In genomic region chr12:76530531-76530930, GRCh38 we compare ENCODE assay signal across 1 cellular context.
TF ChIP-seq lines count a peak whose summit lies in the region.

No MANE protein-coding gene starts in this region.

TF ChIP-seq in K562, 482 proteins besides CTCF, POLR2A, EP300 and RAD21 (continued from another document):
- TF ChIP-seq TCF3 (CRISPR knock-in tag; IDR thresholded peaks at IDR 0.05): 0 out of 2 replicates have a peak, but pooled peaks have one; percentile 25
